In the genomic region with DNA sequence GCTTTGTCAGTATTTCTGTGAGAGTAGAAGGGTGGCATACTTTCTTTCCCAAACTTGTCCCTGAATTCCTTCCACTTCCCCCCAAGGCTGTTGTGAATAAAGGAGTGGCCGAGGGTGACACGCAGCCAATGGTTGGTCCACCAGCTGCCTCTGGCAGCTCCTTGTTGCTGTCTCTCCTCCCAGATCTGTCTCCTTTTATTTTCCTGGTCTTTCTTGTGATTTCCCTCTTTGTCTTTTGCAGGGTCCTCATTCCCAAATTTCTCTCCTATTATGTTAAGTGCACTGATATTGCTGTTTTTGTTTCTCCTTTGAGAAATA, we compare ENCODE assay signal across 21 cellular contexts.
DNase-seq lines count a peak whose midpoint lies in the region; ATAC-seq and TF ChIP-seq lines count a peak whose summit lies in the region.
"Had no signal": no experiment of that assay in that cellular context is flagged by ENCODE, and none has a peak within 500 bp of the region (broad histone marks: within the 10 kb centered on the region; RNA-seq: fewer than 3 reads in every experiment).

No MANE protein-coding gene starts in this region.

- H3K36me3 ChIP-seq in PC-3 (ENCODE audit: low read depth, low read length): no peaks in the 10 kb centered on the region
- H3K36me3 ChIP-seq: SJCRH30 had no signal

- peak overlapping the region; percentile 65 for H3K4me2 ChIP-seq in PC-3 (ENCODE audit: low read length)

- H3K9me2 ChIP-seq in PC-3 (replicated peaks; ENCODE audit: low read length): no peaks in the 10 kb centered on the region

- BruUV-seq in PC-3 (replicated peaks; lab: Mats Ljungman, UMichigan): no TSS peak

- H3K27me3 ChIP-seq in PC-3 (ENCODE audit: low read length): no peaks in the 10 kb centered on the region
- H3K27me3 ChIP-seq in foreskin keratinocyte: no peaks in the 10 kb centered on the region
- H3K27me3 ChIP-seq: SJCRH30 had no signal

- H4K20me1 ChIP-seq in PC-3 (ENCODE audit: low read length): no peaks in the 10 kb centered on the region

- H3F3A ChIP-seq in PC-3 (ENCODE audit: low read length, unreplicated experiment): no peaks in the 10 kb centered on the region

- H3K27me3 Mint-ChIP-seq in progenitor cell of endocrine pancreas: peaks cover 40% of the 10 kb centered on the region
- peaks cover 0 to 10% of the 10 kb centered on the region in 2 donors for H3K27me3 Mint-ChIP-seq in natural killer cell (ENCODE audit: low read depth in 2 of 2)
- H3K27me3 Mint-ChIP-seq: B cell had no signal

- H3K36me3 Mint-ChIP-seq in progenitor cell of endocrine pancreas (ENCODE audit: insufficient read depth): no peaks in the 10 kb centered on the region
- H3K36me3 Mint-ChIP-seq in natural killer cell: peaks cover 8% of the 10 kb centered on the region
- H3K36me3 Mint-ChIP-seq: CD4-positive, CD25-positive, alpha-beta regulatory T cell had no signal

- peak; percentile 38 for DNase-seq in DMS53 (lab: John Stamatoyannopoulos, UW)
- no peak for DNase-seq in DMS53 treated with DMSO at 0.1 percent for 48 hours (lab: John Stamatoyannopoulos, UW; ENCODE audit: unreplicated experiment)
- DNase-seq in PC-3: peak; percentile 35
- no peak for DNase-seq in foreskin keratinocyte
- DNase-seq in progenitor cell of endocrine pancreas (ENCODE audit: low spot score, unreplicated experiment): no peak
- DNase-seq in T-helper 2 cell: no peak
- no peak for DNase-seq in stimulated activated naive CD4-positive, alpha-beta T cell (lab: John Stamatoyannopoulos, UW)
- no peak for DNase-seq in natural killer cell
- DNase-seq: CD4-positive, CD25-positive, alpha-beta regulatory T cell; COR-L47; MV-4-11; NCI-H187; NCI-H2107; NCI-H2227 treated with DMSO at 0.1 percent for 48 hours; NCI-H510A treated with DMSO at 0.1 percent for 48 hours; OCI-M1; SJCRH30 had no signal

- H3K9me3 ChIP-seq in PC-3 (ENCODE audit: low read length): no peaks in the 10 kb centered on the region
- H3K9me3 ChIP-seq: SJCRH30 had no signal

- H3K27ac Mint-ChIP-seq in progenitor cell of endocrine pancreas (peak overlapping the region; percentile 46), natural killer cell (no peak overlapping the region)
- H3K27ac Mint-ChIP-seq: B cell; CD4-positive, CD25-positive, alpha-beta regulatory T cell had no signal

- H3K9me3 Mint-ChIP-seq in progenitor cell of endocrine pancreas (ENCODE audit: low read depth) (peaks cover 3% of the 10 kb centered on the region), natural killer cell (peaks cover 0 to 2% of the 10 kb centered on the region in 2 donors)

- H2AFZ ChIP-seq in PC-3 (ENCODE audit: low read length): no peak overlapping the region

- H3K27ac ChIP-seq in PC-3 (ENCODE audit: low read length) (peak overlapping the region; percentile 70), foreskin keratinocyte (no peak overlapping the region)
- H3K27ac ChIP-seq: 22Rv1, RWPE1, SJCRH30 had no signal

- ATAC-seq in PC-3: peak; percentile 49
- ATAC-seq in foreskin keratinocyte: peak; percentile 14
- ATAC-seq in natural killer cell: no peak
- ATAC-seq: K562 had no signal

- TF ChIP-seq CTCF in PC-3 (conservative IDR thresholded peaks at IDR 0.05; ENCODE audit: low read depth, low read length) (no peak), foreskin keratinocyte (conservative IDR thresholded peaks at IDR 0.05) (no peak), progenitor cell of endocrine pancreas (IDR thresholded peaks at IDR 0.05; ENCODE audit: unreplicated experiment) (no peak), natural killer cell (IDR thresholded peaks at IDR 0.05) (no peak)

- no peak overlapping the region for H3K9ac ChIP-seq in PC-3 (ENCODE audit: low read length)

- H3K4me1 Mint-ChIP-seq in progenitor cell of endocrine pancreas (ENCODE audit: low read depth) (peaks cover 20% of the 10 kb centered on the region), natural killer cell (no peaks in the 10 kb centered on the region)

- H3K79me2 ChIP-seq in PC-3 (ENCODE audit: low read length): no peaks in the 10 kb centered on the region

- CTCF ChIA-PET in PC-3 (lab: Charles Lee): interaction anchor here (0.6 kb wide), 1 partner anchor 26 kb away, joined by 3 read pairs; no protein-coding TSS in a partner anchor

- intact Hi-C loops in PC-3 (cut with micrococcal nuclease) (loop anchor here (2.0 to 10.0 kb wide), 3 partner anchors 14 to 180 kb away; no protein-coding TSS in a partner anchor), natural killer cell (cut with micrococcal nuclease) (no loop called here)

- H3K4me1 ChIP-seq in PC-3 (ENCODE audit: insufficient read depth, low read length) (peaks cover 20% of the 10 kb centered on the region), foreskin keratinocyte (no peaks in the 10 kb centered on the region)
- H3K4me1 ChIP-seq: SJCRH30 had no signal

- POLR2A ChIA-PET in PC-3 (lab: Charles Lee; ENCODE audit: unreplicated experiment): interaction anchor here (0.6 to 0.7 kb wide), 2 partner anchors 16 to 494 kb away, joined by 3 read pairs; no protein-coding TSS in a partner anchor

- H3K4me3 Mint-ChIP-seq in progenitor cell of endocrine pancreas (ENCODE audit: low read depth) (no peak overlapping the region), natural killer cell (no peak overlapping the region)
- H3K4me3 Mint-ChIP-seq: B cell; CD4-positive, CD25-positive, alpha-beta regulatory T cell had no signal

- H3K4me3 ChIP-seq in PC-3 (ENCODE audit: low read length): no peak overlapping the region
- H3K4me3 ChIP-seq: K562, SJCRH30 had no signal

Comparison
In these comparisons a context has a peak if more than half of its experiments do, and no peak if none do; other contexts are left out.
1. DNase-seq: peak in DMS53 (single experiment) and PC-3 (single experiment); none in DMS53 treated with DMSO at 0.1 percent for 48 hours (single experiment), foreskin keratinocyte (0 of 2), progenitor cell of endocrine pancreas (single experiment), T-helper 2 cell (0 of 5), stimulated activated naive CD4-positive, alpha-beta T cell (0 of 6) and natural killer cell (single experiment).
2. ATAC-seq: peak in PC-3 (single experiment) and foreskin keratinocyte (single experiment); none in natural killer cell (0 of 3).